In genomic region chr5:31957151-31957550, GRCh38 we compare ENCODE assay signal across 17 cellular contexts.
DNase-seq lines count a peak whose midpoint lies in the region; ATAC-seq and TF ChIP-seq lines count a peak whose summit lies in the region.
"Had no signal": no experiment of that assay in that cellular context is flagged by ENCODE, and none has a peak within 500 bp of the region (broad histone marks: within the 10 kb centered on the region; RNA-seq: fewer than 3 reads in every experiment).

No MANE protein-coding gene starts in this region.

- H3K18ac ChIP-seq in trophoblast cell (ENCODE audit: low read length), result no peak overlapping the region

- peaks cover 0 to 9% (median 0%) of the 10 kb centered on the region in 11 donors for H3K9me3 ChIP-seq in heart right ventricle
- H3K9me3 ChIP-seq in right atrium auricular region, result no peaks in the 10 kb centered on the region
- no peaks in the 10 kb centered on the region for H3K9me3 ChIP-seq in trophoblast cell (ENCODE audit: insufficient read depth, low read depth, low read length)
- H3K9me3 ChIP-seq: BE2C, Caco-2 had no signal

- no peak overlapping the region for H2BK12ac ChIP-seq in trophoblast cell (ENCODE audit: low read length)

- no peak overlapping the region for H3K4ac ChIP-seq in trophoblast cell (ENCODE audit: low read depth, low read length)

- 58 to 64% methylated on average over 9 of the region's 9 CpGs for WGBS in heart right ventricle, 2 donors
- WGBS in trophoblast cell (ENCODE audit: extremely low coverage, insufficient coverage, insufficient read length), result no CpG with 5 or more reads among the region's 9 CpGs

- peaks cover 13% of the 10 kb centered on the region for H3K27me3 Mint-ChIP-seq in endothelial cell (ENCODE audit: unreplicated experiment)

- H3K27ac ChIP-seq in heart right ventricle (peak overlapping the region in 5 of 10 donors; percentile 1 to 50 (median 37)), right atrium auricular region (peak overlapping the region; percentile 35 to 46), trophoblast cell (ENCODE audit: low read depth, low read length) (no peak overlapping the region)

- H2BK5ac ChIP-seq in trophoblast cell (ENCODE audit: low read depth, low read length, poor library complexity), result no peak overlapping the region

- no peak overlapping the region for H2AK5ac ChIP-seq in trophoblast cell (ENCODE audit: low read length)

- H3K9me3 Mint-ChIP-seq in endothelial cell (ENCODE audit: unreplicated experiment), result no peaks in the 10 kb centered on the region
- H3K9me3 Mint-ChIP-seq: GM23338, HFFc6 had no signal

- DNase-seq in endothelial cell (ENCODE audit: low spot score) (no peak), heart right ventricle (peak; percentile 15 to 33), right atrium auricular region (ENCODE audit: low spot score) (no peak), trophoblast cell (peak; percentile 67 to 83), NCI-H345 (lab: John Stamatoyannopoulos, UW) (no peak), globus pallidus (ENCODE audit: low spot score) (no peak)
- DNase-seq: ACHN; BE2C; C1 segment of cervical spinal cord; Caco-2; CD4-positive, CD25-positive, alpha-beta regulatory T cell; H7; HFFc6; IMR-90 had no signal

- no peak overlapping the region for H3K4me3 ChIP-seq in heart right ventricle
- no peak overlapping the region for H3K4me3 ChIP-seq in right atrium auricular region
- peak overlapping the region; percentile 40 for H3K4me3 ChIP-seq in trophoblast cell (ENCODE audit: low read depth, low read length)
- H3K4me3 ChIP-seq: GM23338 had no signal

- no peak overlapping the region for H3K4me3 Mint-ChIP-seq in endothelial cell (ENCODE audit: unreplicated experiment)
- H3K4me3 Mint-ChIP-seq: CD4-positive, CD25-positive, alpha-beta regulatory T cell; GM23338; HFFc6 had no signal

- H3K36me3 ChIP-seq in heart right ventricle, result no peaks in the 10 kb centered on the region
- no peaks in the 10 kb centered on the region for H3K36me3 ChIP-seq in right atrium auricular region
- H3K36me3 ChIP-seq in trophoblast cell (ENCODE audit: control insufficient read depth in 1 of 2, insufficient read depth in 2 of 2, low read length in 2 of 2), result no peaks in the 10 kb centered on the region
- H3K36me3 ChIP-seq: BE2C had no signal

- H3K4me2 ChIP-seq in trophoblast cell (ENCODE audit: low read length), result no peak overlapping the region
- H3K4me2 ChIP-seq: GM23338 had no signal

- H3K27me3 ChIP-seq in heart right ventricle (no peaks in the 10 kb centered on the region), right atrium auricular region (no peaks in the 10 kb centered on the region), trophoblast cell (ENCODE audit: insufficient read depth, low read length) (no peaks in the 10 kb centered on the region)
- H3K27me3 ChIP-seq: BE2C had no signal

- no peak overlapping the region for H2BK120ac ChIP-seq in trophoblast cell (ENCODE audit: insufficient read depth, low read length, poor library complexity)

- H3K4me1 Mint-ChIP-seq in endothelial cell (ENCODE audit: unreplicated experiment), result peaks cover 16% of the 10 kb centered on the region
- H3K4me1 Mint-ChIP-seq: CD4-positive, CD25-positive, alpha-beta regulatory T cell had no signal

- no peak overlapping the region for H4K91ac ChIP-seq in trophoblast cell (ENCODE audit: low read depth, low read length)

- H3K27ac Mint-ChIP-seq in endothelial cell (ENCODE audit: unreplicated experiment), result peak overlapping the region; percentile 43
- H3K27ac Mint-ChIP-seq: CD4-positive, CD25-positive, alpha-beta regulatory T cell; GM23338; HFFc6 had no signal

- no peak for TF ChIP-seq CTCF in endothelial cell (IDR thresholded peaks at IDR 0.05; ENCODE audit: unreplicated experiment)
- no peak for TF ChIP-seq CTCF in heart right ventricle (IDR thresholded peaks at IDR 0.05)
- TF ChIP-seq CTCF in right atrium auricular region (IDR thresholded peaks at IDR 0.05), result no peak

- H4K8ac ChIP-seq in trophoblast cell (ENCODE audit: low read depth, low read length), result no peak overlapping the region

- no peak overlapping the region for H2AFZ ChIP-seq in trophoblast cell (ENCODE audit: insufficient read depth, low read length, poor library complexity)
- H2AFZ ChIP-seq: GM23338 had no signal

- H3K14ac ChIP-seq in trophoblast cell (ENCODE audit: low read length), result no peak overlapping the region

- intact Hi-C loops in heart right ventricle (cut with DNase I), result no loop called here

- ATAC-seq in heart right ventricle, result peak; percentile 58 to 87 (median 78)
- no peak for ATAC-seq in HG02678 (IDR thresholded peaks at IDR 0.05; ENCODE audit: unreplicated experiment)
- ATAC-seq: GM23338, HCT116 had no signal

- no peaks in the 10 kb centered on the region for H3K79me1 ChIP-seq in trophoblast cell (ENCODE audit: low read length)

- H3K23ac ChIP-seq in trophoblast cell (ENCODE audit: low read length), result no peak overlapping the region

- H3K4me1 ChIP-seq in heart right ventricle, result peaks cover 0 to 29% (median 6%) of the 10 kb centered on the region in 9 donors
- peaks cover 0 to 6% of the 10 kb centered on the region in 2 donors for H3K4me1 ChIP-seq in right atrium auricular region
- no peaks in the 10 kb centered on the region for H3K4me1 ChIP-seq in trophoblast cell (ENCODE audit: control insufficient read depth in 1 of 2, insufficient read depth in 2 of 2, low read length in 2 of 2)
- H3K4me1 ChIP-seq: BE2C, Caco-2 had no signal

- no peak overlapping the region for H4K12ac ChIP-seq in trophoblast cell (ENCODE audit: low read depth, low read length)

- H3K79me2 ChIP-seq in trophoblast cell (ENCODE audit: control insufficient read depth, insufficient read depth, low read length, poor library complexity), result no peaks in the 10 kb centered on the region

- H3K9ac ChIP-seq in trophoblast cell (ENCODE audit: low read length), result no peak overlapping the region

- peaks cover 6% of the 10 kb centered on the region for H3K36me3 Mint-ChIP-seq in endothelial cell (ENCODE audit: low read depth, unreplicated experiment)
- H3K36me3 Mint-ChIP-seq: CD4-positive, CD25-positive, alpha-beta regulatory T cell had no signal

Comparison
In these comparisons a context has a peak if more than half of its experiments do, and no peak if none do; other contexts are left out.
1. DNase-seq: peak in heart right ventricle (2 of 2) and trophoblast cell (2 of 2); none in endothelial cell (single experiment), right atrium auricular region (single experiment), NCI-H345 (single experiment) and globus pallidus (single experiment).